In the genomic region with DNA sequence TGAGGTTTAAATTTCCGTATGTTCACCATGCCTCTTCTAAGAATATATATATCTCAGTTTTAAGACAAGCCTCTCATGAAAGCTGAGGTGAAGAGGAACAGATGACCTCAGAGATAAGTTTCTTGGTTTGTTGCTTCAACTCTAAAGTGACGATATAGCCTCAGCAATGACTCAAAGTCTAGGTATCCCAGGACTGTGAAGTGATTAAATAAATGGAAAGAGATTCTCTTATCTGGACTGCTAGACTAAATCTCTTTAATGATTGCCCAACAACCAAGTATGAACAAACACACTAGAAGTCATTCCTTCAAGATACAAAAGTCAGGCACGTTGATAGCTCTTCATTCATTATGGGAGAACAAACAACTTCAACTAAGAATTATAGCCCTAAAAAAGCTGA, we compare ENCODE assay signal across 16 cellular contexts. TPM values are rescaled to one million over a fixed set of nuclear protein-coding genes. Genes with fewer than 3 reads are reported as not detected.
DNase-seq lines count a peak whose midpoint lies in the region; ATAC-seq, FAIRE-seq and TF ChIP-seq lines count a peak whose summit lies in the region.
"Had no signal": no experiment of that assay in that cellular context is flagged by ENCODE, and none has a peak within 500 bp of the region (broad histone marks: within the 10 kb centered on the region; RNA-seq: fewer than 3 reads in every experiment).

No MANE protein-coding gene starts in this region.

- FAIRE-seq in D721Med (lab: Jason Lieb, UNC) (peak; percentile 73), small intestine (lab: Jason Lieb, UNC) (no peak)

- H3K4me1 ChIP-seq in small intestine (ENCODE audit: control insufficient read depth in 2 of 2, insufficient read depth in 1 of 2, low read depth in 1 of 2, low read length in 1 of 2): no peaks in the 10 kb centered on the region
- H3K4me1 ChIP-seq in adrenal gland (replicated peaks in 1 of 2): peaks cover 0 to 12% of the 10 kb centered on the region in 2 donors
- no peaks in the 10 kb centered on the region for H3K4me1 ChIP-seq in uterus
- H3K4me1 ChIP-seq: ascending aorta had no signal

- DNase-seq in D721Med (ENCODE audit: insufficient read length, low spot score) (no peak), SW480 (ENCODE audit: low spot score) (peak; percentile 4), iris pigment epithelial cell (ENCODE audit: low read depth) (peak; percentile 76), small intestine (peak; percentile 75), adrenal gland (no peak), uterus (no peak)
- DNase-seq in stimulated activated naive B cell treated with anti-CD40 and anti-IgM and Interleukin-4, amounts not matched to agents 10 μg/mL and 1 μg/mL and 100 μg/mL, for 72 hours: no peak
- DNase-seq: activated effector memory CD4-positive, alpha-beta T cell treated with anti-CD3 and anti-CD28 coated beads, Interleukin-2, amount 50 U/mL, for 16 hours; DMS79; left cardiac atrium; naive B cell; NCI-H1694; NCI-H510A had no signal

- H3K36me3 ChIP-seq in small intestine (ENCODE audit: control insufficient read depth in 2 of 2, insufficient read depth in 2 of 2, low read length in 2 of 2) (no peaks in the 10 kb centered on the region), adrenal gland (replicated peaks in 1 of 2) (no peaks in the 10 kb centered on the region), uterus (no peaks in the 10 kb centered on the region)
- H3K36me3 ChIP-seq: ascending aorta had no signal

- WGBS in small intestine, 3 donors: 17 to 52% (median 46%) methylated on average over 3 of the region's 3 CpGs
- WGBS in adrenal gland, 4 donors: 48 to 61% (median 51%) methylated on average over 3 of the region's 3 CpGs

- ATAC-seq in stimulated activated naive B cell treated with anti-CD40 and anti-IgM and Interleukin-4, amounts not matched to agents 10 μg/mL and 1 μg/mL and 100 μg/mL, for 72 hours (replicated peaks): no peak

- no peaks in the 10 kb centered on the region for H3K4me1 Mint-ChIP-seq in stimulated activated naive B cell treated with anti-CD40 and anti-IgM and Interleukin-4, amounts not matched to agents 10 μg/mL and 1 μg/mL and 100 μg/mL, for 72 hours
- H3K4me1 Mint-ChIP-seq: CD14-positive monocyte, naive B cell had no signal

- intact Hi-C loops in adrenal gland (cut with DNase I): no loop called here
- intact Hi-C loops in uterus (cut with DNase I; ENCODE audit: low total_unique reads): no loop called here

- H3K4me3 Mint-ChIP-seq in stimulated activated naive B cell treated with anti-CD40 and anti-IgM and Interleukin-4, amounts not matched to agents 10 μg/mL and 1 μg/mL and 100 μg/mL, for 72 hours: no peak overlapping the region
- H3K4me3 Mint-ChIP-seq: CD14-positive monocyte, naive B cell had no signal

- no peaks in the 10 kb centered on the region for H3K36me3 Mint-ChIP-seq in stimulated activated naive B cell treated with anti-CD40 and anti-IgM and Interleukin-4, amounts not matched to agents 10 μg/mL and 1 μg/mL and 100 μg/mL, for 72 hours
- H3K36me3 Mint-ChIP-seq: CD14-positive monocyte had no signal

- no peak overlapping the region for H3K4me3 ChIP-seq in small intestine (ENCODE audit: low read depth in 1 of 2, low read length in 2 of 2)
- H3K4me3 ChIP-seq in adrenal gland: no peak overlapping the region
- H3K4me3 ChIP-seq in uterus: no peak overlapping the region
- H3K4me3 ChIP-seq: ascending aorta had no signal

- H3K9me3 ChIP-seq in small intestine (ENCODE audit: control insufficient read depth, low read depth) (no peaks in the 10 kb centered on the region), adrenal gland (replicated peaks in 1 of 3) (no peaks in the 10 kb centered on the region), uterus (no peaks in the 10 kb centered on the region)
- H3K9me3 ChIP-seq: ascending aorta had no signal

- peaks cover 8 to 14% of the 10 kb centered on the region in 2 donors for H3K27me3 Mint-ChIP-seq in stimulated activated naive B cell treated with anti-CD40 and anti-IgM and Interleukin-4, amounts not matched to agents 10 μg/mL and 1 μg/mL and 100 μg/mL, for 72 hours

- peaks cover 8 to 10% of the 10 kb centered on the region in 2 donors for H3K9me3 Mint-ChIP-seq in stimulated activated naive B cell treated with anti-CD40 and anti-IgM and Interleukin-4, amounts not matched to agents 10 μg/mL and 1 μg/mL and 100 μg/mL, for 72 hours

- no peak overlapping the region for H3K27ac Mint-ChIP-seq in stimulated activated naive B cell treated with anti-CD40 and anti-IgM and Interleukin-4, amounts not matched to agents 10 μg/mL and 1 μg/mL and 100 μg/mL, for 72 hours
- H3K27ac Mint-ChIP-seq: CD14-positive monocyte, naive B cell, progenitor cell of endocrine pancreas had no signal

- H3K27me3 ChIP-seq in small intestine (ENCODE audit: control insufficient read depth in 2 of 2, insufficient read depth in 2 of 2, low read length in 2 of 2) (no peaks in the 10 kb centered on the region), adrenal gland (no peaks in the 10 kb centered on the region), uterus (no peaks in the 10 kb centered on the region)
- H3K27me3 ChIP-seq: ascending aorta had no signal

- no peak for TF ChIP-seq CTCF in D721Med (IDR thresholded peaks at IDR 0.05; ENCODE audit: insufficient read depth, missing control alignments)
- TF ChIP-seq CTCF in adrenal gland (IDR thresholded peaks at IDR 0.05): no peak
- no peak for TF ChIP-seq CTCF in uterus (IDR thresholded peaks at IDR 0.05)

- H3K27ac ChIP-seq in small intestine (ENCODE audit: low read depth in 1 of 2, low read length in 1 of 2) (no peak overlapping the region), adrenal gland (no peak overlapping the region), uterus (no peak overlapping the region)
- H3K27ac ChIP-seq: ascending aorta had no signal

- TF ChIP-seq POLR2A in adrenal gland (IDR thresholded peaks at IDR 0.05) (no peak), uterus (IDR thresholded peaks at IDR 0.05) (no peak)

RNA-seq across cellular contexts. Expression of a gene that starts 15.3 kb away (rescaled TPM):
- polyA plus RNA-seq in small intestine (1 to 10 TPM; 2.2 to 8.5 (median 3.1) TPM), adrenal gland (10 to 100 TPM; 21.6 to 55.9 (median 24.4) TPM)
- total RNA-seq in adrenal gland (100 to 1,000 TPM in 1 of 8 donors, 10 to 100 TPM in 7; 24.8 to 161 (median 39.8) TPM), uterus (10 to 100 TPM in 3 of 4 donors, 1 to 10 TPM in 1; 7.4 to 61.5 (median 28.5) TPM)
- polyA plus RNA-seq: CD14-positive monocyte had no signal

Comparison
In these comparisons a context has a peak if more than half of its experiments do, and no peak if none do; other contexts are left out.
1. DNase-seq: peak in SW480 (single experiment), iris pigment epithelial cell (single experiment) and small intestine (single experiment); none in D721Med (single experiment), adrenal gland (0 of 7), stimulated activated naive B cell treated with anti-CD40 and anti-IgM and Interleukin-4, amounts not matched to agents 10 μg/mL and 1 μg/mL and 100 μg/mL, for 72 hours (single experiment) and uterus (0 of 2).